33 cellular contexts compared by ENCODE assay signal in genomic region chr17:8051831-8052230, GRCh38. TPM values are rescaled to one million over a fixed set of nuclear protein-coding genes. Genes with fewer than 3 reads are reported as not detected.
"Had no signal": no experiment of that assay in that cellular context is flagged by ENCODE, and none has a peak within 500 bp of the region (broad histone marks: within the 10 kb centered on the region; RNA-seq: fewer than 3 reads in every experiment).

No MANE protein-coding gene starts in this region.

- DNase-seq: activated B cell treated with CpG ODN at 0.5 μM for 24 hours; activated CD4-positive, alpha-beta memory T cell treated with anti-CD3 and anti-CD28 coated beads for 36 hours; activated CD4-positive, alpha-beta T cell treated with anti-CD3 and anti-CD28 coated beads for 4 hours; activated CD4-positive, alpha-beta T cell treated with anti-CD3 and anti-CD28 coated beads, Interleukin-2, amount 50 U/mL, for 1 hour; activated CD4-positive, CD25-positive, alpha-beta regulatory T cell treated with anti-CD3 and anti-CD28 coated beads, Interleukin-2, amount 50 U/mL, for 72 hours; activated CD8-positive, alpha-beta memory T cell treated with anti-CD3 and anti-CD28 coated beads, Interleukin-2, amount 50 U/mL, for 4 hours; activated naive CD4-positive, alpha-beta T cell; activated naive CD8-positive, alpha-beta T cell treated with anti-CD3 and anti-CD28 coated beads for 36 hours; activated T-cell treated with anti-CD3 and anti-CD28 coated beads for 4 hours; activated T-cell treated with anti-CD3 and anti-CD28 coated beads, Interleukin-2, amount 50 U/mL, for 4 hours; amniotic stem cell; brain microvascular endothelial cell; Kasumi-1; KG1; MG63; NCI-H1048; NCI-H1105 treated with DMSO at 0.1 percent for 48 hours; NCI-H1436; NCI-H1694; NCI-H2029; NCI-H345; NCI-H524 treated with DMSO at 0.1 percent for 48 hours; OCI-M1; Right ventricle myocardium superior; SW 1271; T-helper 1 cell; T-helper 2 cell; T-helper 9 cell had no signal

- H3K27ac ChIP-seq: brain microvascular endothelial cell, cardiac muscle cell, VCaP had no signal

- H3K9me3 ChIP-seq: MG63 had no signal

- H3K36me3 ChIP-seq: brain microvascular endothelial cell, cardiac muscle cell, MG63 had no signal

- H3K4me3 ChIP-seq: cardiac muscle cell, MG63 had no signal

- ATAC-seq: activated T-cell treated with anti-CD3 and anti-CD28 coated beads, Interleukin-2, amount 50 U/mL, for 4 hours had no signal

RNA-seq across cellular contexts. Expression of gene ALOX15B, which starts 13.0 kb away (rescaled TPM):
- total RNA-seq: activated B cell treated with CpG ODN at 0.5 μM for 24 hours; activated CD4-positive, alpha-beta memory T cell treated with anti-CD3 and anti-CD28 coated beads for 36 hours; activated T-helper 1 cell treated with anti-CD3 and anti-CD28 coated beads, Interleukin-12 subunit alpha, Interleukin-12 subunit beta, Interleukin-2, Interleukin-4 antibody, amounts not matched to agents 30 ng/mL and 10 ng/mL and 1 ng/mL, durations not matched to agents 14 hours and 24 hours and 36 hours; NCI-H460; Right ventricle myocardium superior had no signal

RNA-seq across cellular contexts. Expression of gene ALOX12B, which starts 35.7 kb away (rescaled TPM):
- total RNA-seq: aorta, Right ventricle myocardium superior had no signal

RNA-seq across cellular contexts. Expression of gene GUCY2D, which starts 49.4 kb away (rescaled TPM):
- total RNA-seq: activated B cell treated with CpG ODN at 0.5 μM for 24 hours; activated CD4-positive, alpha-beta memory T cell treated with anti-CD3 and anti-CD28 coated beads for 36 hours; activated naive CD8-positive, alpha-beta T cell treated with anti-CD3 and anti-CD28 coated beads for 36 hours; activated T-helper 1 cell treated with anti-CD3 and anti-CD28 coated beads, Interleukin-12 subunit alpha, Interleukin-12 subunit beta, Interleukin-2, Interleukin-4 antibody, amounts not matched to agents 30 ng/mL and 10 ng/mL and 1 ng/mL, durations not matched to agents 14 hours and 24 hours and 36 hours; aorta; Right ventricle myocardium superior had no signal
- polyA plus RNA-seq: aorta had no signal
